In the genomic region with DNA sequence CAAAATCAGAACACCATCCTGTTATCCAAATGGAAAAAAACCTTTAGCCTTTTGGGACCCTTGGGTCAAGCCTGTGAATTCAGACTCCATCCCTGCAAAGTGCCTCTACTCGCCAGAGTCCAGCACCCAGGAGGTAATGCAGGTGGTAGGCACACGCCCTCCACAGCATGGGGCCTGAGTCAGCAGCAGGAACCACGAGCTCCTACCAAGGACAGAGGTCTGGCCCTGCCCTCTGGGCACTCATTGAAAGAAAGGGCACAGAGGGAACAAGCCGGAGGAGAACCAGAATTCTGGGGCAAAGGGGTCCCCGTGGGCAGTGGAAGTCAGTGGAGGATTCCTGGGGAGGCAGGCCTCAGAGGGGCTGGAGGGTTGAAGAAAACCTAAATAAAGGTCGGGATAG, we compare ENCODE assay signal across 21 cellular contexts.
"Had no signal": no experiment of that assay in that cellular context is flagged by ENCODE, and none has a peak within 500 bp of the region (broad histone marks: within the 10 kb centered on the region; RNA-seq: fewer than 3 reads in every experiment).

No MANE protein-coding gene starts in this region.

- H3K4me3 Mint-ChIP-seq: mesothelial cell of epicardium; naive B cell; natural killer cell; nephron progenitor cell; neural progenitor cell; stimulated activated effector memory CD8-positive, alpha-beta T cell treated with anti-CD3 and anti-CD28 coated beads, Interleukin-12 subunit alpha, Interleukin-12 subunit beta, amount 100 ng/mL, for 72 hours; stimulated activated naive CD8-positive, alpha-beta T cell treated with anti-CD3 and anti-CD28 coated beads, Interleukin-15, Interleukin-2, amounts not matched to agents 100 ng/mL and 50 ng/mL, for 24 hours had no signal

- DNase-seq: islet precursor cell; left ventricle myocardium inferior; mesendoderm; naive B cell; natural killer cell; nephron progenitor cell; pancreas; posterior cingulate gyrus; retina; right cardiac atrium; stimulated activated CD4-positive, alpha-beta T cell treated with anti-CD3 and anti-CD28 coated beads, Interleukin-12 subunit alpha, Interleukin-12 subunit beta, amount 100 ng/mL, for 4 hours; stimulated activated CD4-positive, alpha-beta T cell treated with anti-CD3 and anti-CD28 coated beads, Interleukin-15, amount 100 ng/mL, for 24 hours; stimulated activated CD4-positive, alpha-beta T cell treated with anti-CD3 and anti-CD28 coated beads, Interleukin-4, amount 100 ng/mL, for 24 hours; stimulated activated naive CD4-positive, alpha-beta T cell; tibial artery; trophoblast cell; uterus had no signal

- H3K9me3 Mint-ChIP-seq: natural killer cell had no signal

- H3K4me1 Mint-ChIP-seq: mesothelial cell of epicardium, naive B cell, natural killer cell, nephron progenitor cell, neural progenitor cell had no signal

- H3K27ac Mint-ChIP-seq: mesothelial cell of epicardium; naive B cell; natural killer cell; nephron progenitor cell; neural progenitor cell; stimulated activated effector memory CD8-positive, alpha-beta T cell treated with anti-CD3 and anti-CD28 coated beads, Interleukin-12 subunit alpha, Interleukin-12 subunit beta, amount 100 ng/mL, for 72 hours; stimulated activated naive CD8-positive, alpha-beta T cell treated with anti-CD3 and anti-CD28 coated beads, Interleukin-15, Interleukin-2, amounts not matched to agents 100 ng/mL and 50 ng/mL, for 24 hours had no signal

- H3K36me3 Mint-ChIP-seq: mesothelial cell of epicardium; natural killer cell; neural progenitor cell; stimulated activated effector memory CD8-positive, alpha-beta T cell treated with anti-CD3 and anti-CD28 coated beads, Interleukin-12 subunit alpha, Interleukin-12 subunit beta, amount 100 ng/mL, for 72 hours had no signal
